ENCODE assay signal across 1 cellular context in the genomic region with DNA sequence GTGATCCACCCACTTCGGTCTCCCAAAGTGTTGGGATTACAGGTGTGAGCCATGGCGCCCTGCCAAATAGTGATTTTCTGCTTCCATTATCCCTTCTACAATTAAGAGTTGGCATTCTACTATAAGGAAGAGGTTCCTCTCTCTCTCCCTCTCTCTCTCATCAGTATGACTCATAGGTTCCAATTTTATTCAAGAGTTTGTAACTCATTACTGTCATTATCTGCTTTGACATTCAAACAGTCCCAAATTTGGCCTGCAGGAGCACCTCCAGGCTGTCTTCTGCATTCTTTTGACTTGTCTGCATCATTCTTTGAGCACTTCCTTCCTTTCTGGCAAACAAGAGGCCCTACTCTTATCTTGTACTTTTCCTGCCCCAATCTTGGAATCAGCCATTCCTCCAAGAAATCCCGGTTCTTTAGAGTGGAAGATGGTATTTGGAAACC.
TF ChIP-seq lines count a peak whose summit lies in the region.

No MANE protein-coding gene starts in this region.

TF ChIP-seq in HEK293, 187 proteins besides CTCF, POLR2A, EP300 and RAD21 (continued from another document):
- TF ChIP-seq, protein P1, sequence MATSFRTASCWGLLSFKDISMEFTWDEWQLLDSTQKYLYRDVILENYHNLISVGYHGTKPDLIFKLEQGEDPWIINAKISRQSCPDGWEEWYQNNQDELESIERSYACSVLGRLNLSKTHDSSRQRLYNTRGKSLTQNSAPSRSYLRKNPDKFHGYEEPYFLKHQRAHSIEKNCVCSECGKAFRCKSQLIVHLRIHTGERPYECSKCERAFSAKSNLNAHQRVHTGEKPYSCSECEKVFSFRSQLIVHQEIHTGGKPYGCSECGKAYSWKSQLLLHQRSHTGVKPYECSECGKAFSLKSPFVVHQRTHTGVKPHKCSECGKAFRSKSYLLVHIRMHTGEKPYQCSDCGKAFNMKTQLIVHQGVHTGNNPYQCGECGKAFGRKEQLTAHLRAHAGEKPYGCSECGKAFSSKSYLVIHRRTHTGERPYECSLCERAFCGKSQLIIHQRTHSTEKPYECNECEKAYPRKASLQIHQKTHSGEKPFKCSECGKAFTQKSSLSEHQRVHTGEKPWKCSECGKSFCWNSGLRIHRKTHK (tag by site-specific recombination; IDR thresholded peaks at IDR 0.05) = 0 out of 2 replicates have a peak, but pooled peaks have one; percentile 8
- TF ChIP-seq PRDM1 (tag by site-specific recombination; IDR thresholded peaks at IDR 0.05) = peak; percentile 75
- no peak for TF ChIP-seq YY2 (tag by site-specific recombination; IDR thresholded peaks at IDR 0.05)
- TF ChIP-seq BCL6B (tag by site-specific recombination; IDR thresholded peaks at IDR 0.05) = 0 out of 2 replicates have a peak, but pooled peaks have one; percentile 9
- TF ChIP-seq ZNF24 (tag by site-specific recombination; IDR thresholded peaks at IDR 0.05) = no peak
- TF ChIP-seq ZNF133 (tag by site-specific recombination; IDR thresholded peaks at IDR 0.05) = no peak
- TF ChIP-seq SP3 (tag by site-specific recombination; IDR thresholded peaks at IDR 0.05) = no peak
- no peak for TF ChIP-seq ZNF670 (tag by site-specific recombination; IDR thresholded peaks at IDR 0.05; ENCODE audit: low read depth)
- TF ChIP-seq ZNF335 (tag by site-specific recombination; conservative IDR thresholded peaks at IDR 0.05) = no peak; the same call in 1 of the 2 replicates
- TF ChIP-seq ZNF645 (tag by site-specific recombination; IDR thresholded peaks at IDR 0.05) = no peak
- TF ChIP-seq, protein P2, sequence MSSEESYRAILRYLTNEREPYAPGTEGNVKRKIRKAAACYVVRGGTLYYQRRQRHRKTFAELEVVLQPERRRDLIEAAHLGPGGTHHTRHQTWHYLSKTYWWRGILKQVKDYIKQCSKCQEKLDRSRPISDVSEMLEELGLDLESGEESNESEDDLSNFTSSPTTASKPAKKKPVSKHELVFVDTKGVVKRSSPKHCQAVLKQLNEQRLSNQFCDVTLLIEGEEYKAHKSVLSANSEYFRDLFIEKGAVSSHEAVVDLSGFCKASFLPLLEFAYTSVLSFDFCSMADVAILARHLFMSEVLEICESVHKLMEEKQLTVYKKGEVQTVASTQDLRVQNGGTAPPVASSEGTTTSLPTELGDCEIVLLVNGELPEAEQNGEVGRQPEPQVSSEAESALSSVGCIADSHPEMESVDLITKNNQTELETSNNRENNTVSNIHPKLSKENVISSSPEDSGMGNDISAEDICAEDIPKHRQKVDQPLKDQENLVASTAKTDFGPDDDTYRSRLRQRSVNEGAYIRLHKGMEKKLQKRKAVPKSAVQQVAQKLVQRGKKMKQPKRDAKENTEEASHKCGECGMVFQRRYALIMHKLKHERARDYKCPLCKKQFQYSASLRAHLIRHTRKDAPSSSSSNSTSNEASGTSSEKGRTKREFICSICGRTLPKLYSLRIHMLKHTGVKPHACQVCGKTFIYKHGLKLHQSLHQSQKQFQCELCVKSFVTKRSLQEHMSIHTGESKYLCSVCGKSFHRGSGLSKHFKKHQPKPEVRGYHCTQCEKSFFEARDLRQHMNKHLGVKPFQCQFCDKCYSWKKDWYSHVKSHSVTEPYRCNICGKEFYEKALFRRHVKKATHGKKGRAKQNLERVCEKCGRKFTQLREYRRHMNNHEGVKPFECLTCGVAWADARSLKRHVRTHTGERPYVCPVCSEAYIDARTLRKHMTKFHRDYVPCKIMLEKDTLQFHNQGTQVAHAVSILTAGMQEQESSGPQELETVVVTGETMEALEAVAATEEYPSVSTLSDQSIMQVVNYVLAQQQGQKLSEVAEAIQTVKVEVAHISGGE (tag by site-specific recombination; conservative IDR thresholded peaks at IDR 0.05; ENCODE audit: low read depth) = no peak
- TF ChIP-seq KLF9 (tag by site-specific recombination; IDR thresholded peaks at IDR 0.05; ENCODE audit: low read depth) = no peak
- TF ChIP-seq, protein P3, sequence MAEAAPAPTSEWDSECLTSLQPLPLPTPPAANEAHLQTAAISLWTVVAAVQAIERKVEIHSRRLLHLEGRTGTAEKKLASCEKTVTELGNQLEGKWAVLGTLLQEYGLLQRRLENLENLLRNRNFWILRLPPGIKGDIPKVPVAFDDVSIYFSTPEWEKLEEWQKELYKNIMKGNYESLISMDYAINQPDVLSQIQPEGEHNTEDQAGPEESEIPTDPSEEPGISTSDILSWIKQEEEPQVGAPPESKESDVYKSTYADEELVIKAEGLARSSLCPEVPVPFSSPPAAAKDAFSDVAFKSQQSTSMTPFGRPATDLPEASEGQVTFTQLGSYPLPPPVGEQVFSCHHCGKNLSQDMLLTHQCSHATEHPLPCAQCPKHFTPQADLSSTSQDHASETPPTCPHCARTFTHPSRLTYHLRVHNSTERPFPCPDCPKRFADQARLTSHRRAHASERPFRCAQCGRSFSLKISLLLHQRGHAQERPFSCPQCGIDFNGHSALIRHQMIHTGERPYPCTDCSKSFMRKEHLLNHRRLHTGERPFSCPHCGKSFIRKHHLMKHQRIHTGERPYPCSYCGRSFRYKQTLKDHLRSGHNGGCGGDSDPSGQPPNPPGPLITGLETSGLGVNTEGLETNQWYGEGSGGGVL (tag by site-specific recombination; IDR thresholded peaks at IDR 0.05) = 0 out of 2 replicates have a peak, but pooled peaks have one; percentile 31
- TF ChIP-seq KLF16 (tag by site-specific recombination; IDR thresholded peaks at IDR 0.05) = no peak
- TF ChIP-seq REPIN1 (tag by site-specific recombination; IDR thresholded peaks at IDR 0.05; ENCODE audit: low read depth) = no peak
- TF ChIP-seq ZNF658 (tag by site-specific recombination; IDR thresholded peaks at IDR 0.05) = no peak
- TF ChIP-seq ZNF843 (tag by site-specific recombination; IDR thresholded peaks at IDR 0.05) = no peak
- TF ChIP-seq ZNF664 (tag by site-specific recombination; IDR thresholded peaks at IDR 0.05) = no peak
- TF ChIP-seq ZNF549 (tag by site-specific recombination; IDR thresholded peaks at IDR 0.05) = no peak
TF ChIP-seq in HEK293: peak in this region for 4.
